In the genomic region with DNA sequence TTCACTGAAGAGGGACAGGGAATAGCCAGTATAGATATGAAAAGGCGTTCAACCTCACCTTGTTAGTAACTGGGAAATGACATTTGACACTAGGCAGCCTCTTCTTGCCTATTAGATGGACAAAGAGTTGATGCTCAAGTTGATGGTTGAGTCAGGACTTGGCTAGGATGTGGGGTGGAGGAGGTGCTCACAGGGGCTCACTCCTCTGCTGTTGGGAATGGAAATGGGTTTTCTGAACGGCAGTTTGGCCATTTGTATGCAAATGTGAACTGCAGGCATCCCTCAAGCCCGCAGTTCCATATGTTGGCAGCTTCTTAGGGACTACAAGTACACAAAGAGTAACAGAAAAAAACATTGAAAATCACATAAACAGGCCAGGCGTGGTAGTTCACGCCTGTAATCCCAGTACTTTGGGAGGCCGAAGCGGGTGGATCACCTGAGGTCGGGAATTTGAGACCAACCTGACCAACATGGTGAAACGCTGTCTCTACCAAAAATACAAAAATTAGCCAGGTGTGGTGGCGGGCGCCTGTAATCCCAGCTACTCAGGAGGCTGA, we compare ENCODE assay signal across 24 cellular contexts.
DNase-seq lines count a peak whose midpoint lies in the region; ATAC-seq, FAIRE-seq and TF ChIP-seq lines count a peak whose summit lies in the region.
"Had no signal": no experiment of that assay in that cellular context is flagged by ENCODE, and none has a peak within 500 bp of the region (broad histone marks: within the 10 kb centered on the region; RNA-seq: fewer than 3 reads in every experiment).

No MANE protein-coding gene starts in this region.

- DNase-seq in T-helper 2 cell treated with Interferon-gamma antibody and Interleukin-4, amounts not matched to agents 5 μg/mL and 100 μg/mL, for 36 hours (ENCODE audit: low spot score) = no peak
- DNase-seq in T-helper 2 cell = no peak
- no peak for DNase-seq in bronchial epithelial cell (ENCODE audit: low read depth)
- no peak for DNase-seq in natural killer cell
- DNase-seq in HEK293T (ENCODE audit: extremely low spot score) = no peak
- DNase-seq in NCI-H2196 treated with DMSO at 0.1 percent for 48 hours (lab: John Stamatoyannopoulos, UW; ENCODE audit: unreplicated experiment) = no peak
- DNase-seq: activated CD4-positive, alpha-beta T cell treated with anti-CD3 and anti-CD28 coated beads, Interleukin-2, amount 10 ng/mL, durations not matched to agents 24 days and 14 days; amygdala; BE2C; DMS153; GM23248; hypothalamus; KBM-7; left ventricle myocardium inferior; NCI-H1105; NCI-H2107; NCI-H774; PC-9; small intestine; tibial artery had no signal

- no peak for FAIRE-seq in bronchial epithelial cell (lab: Jason Lieb, UNC)
- FAIRE-seq: small intestine had no signal

- H3K4me3 ChIP-seq in HUES6 (ENCODE audit: low read depth, low read length) (peak overlapping the region; percentile 14; the same call in 1 of the 2 replicates), bronchial epithelial cell (ENCODE audit: low read depth, low read length) (peak overlapping the region; percentile 58)
- H3K4me3 ChIP-seq: GM23248, left ventricle myocardium inferior, PC-9, tibial artery had no signal

- H3K36me3 ChIP-seq in HUES6 (ENCODE audit: control insufficient read depth, insufficient read depth, low read length) = no peaks in the 10 kb centered on the region; the same call in 1 of the 2 replicates
- H3K36me3 ChIP-seq in bronchial epithelial cell (ENCODE audit: control insufficient read depth, insufficient read depth, low read length) = peaks cover 4% of the 10 kb centered on the region
- H3K36me3 ChIP-seq: BE2C, tibial artery had no signal

- POLR2A ChIA-PET in HEK293T (lab: Yijun Ruan, JAX) = no interaction called here

- H3K27me3 ChIP-seq in HUES6 (ENCODE audit: control insufficient read depth, insufficient read depth, low read length) = no peaks in the 10 kb centered on the region
- H3K27me3 ChIP-seq in bronchial epithelial cell (ENCODE audit: control insufficient read depth, insufficient read depth, low read length) = no peaks in the 10 kb centered on the region

- peak overlapping the region; percentile 86 for H3K27ac Mint-ChIP-seq in T-helper 2 cell treated with Interferon-gamma antibody and Interleukin-4, amounts not matched to agents 5 μg/mL and 100 μg/mL, for 36 hours
- H3K27ac Mint-ChIP-seq in natural killer cell = peak overlapping the region; percentile 77 to 92

- H3K4me1 ChIP-seq in HUES6 (ENCODE audit: control insufficient read depth, insufficient read depth, low read length) = peaks cover 43% of the 10 kb centered on the region
- H3K4me1 ChIP-seq: BE2C, left ventricle myocardium inferior, parathyroid adenoma, tibial artery had no signal

- CTCF ChIA-PET in HEK293T (lab: Yijun Ruan, JAX) = no interaction called here

- intact Hi-C loops in natural killer cell (cut with micrococcal nuclease) = no loop called here

- H3K4me3 Mint-ChIP-seq in T-helper 2 cell treated with Interferon-gamma antibody and Interleukin-4, amounts not matched to agents 5 μg/mL and 100 μg/mL, for 36 hours = peak overlapping the region; percentile 52
- H3K4me3 Mint-ChIP-seq in natural killer cell = peak overlapping the region; percentile 57
- H3K4me3 Mint-ChIP-seq: activated CD4-positive, alpha-beta T cell treated with anti-CD3 and anti-CD28 coated beads, Interleukin-2, amount 10 ng/mL, durations not matched to agents 24 days and 14 days had no signal

- ATAC-seq in natural killer cell (no peak), HG02642 (IDR thresholded peaks at IDR 0.05; ENCODE audit: poor library complexity, unreplicated experiment) (no peak)

- peaks cover 38% of the 10 kb centered on the region for H3K4me1 Mint-ChIP-seq in T-helper 2 cell treated with Interferon-gamma antibody and Interleukin-4, amounts not matched to agents 5 μg/mL and 100 μg/mL, for 36 hours (ENCODE audit: low read depth)
- peaks cover 55 to 57% of the 10 kb centered on the region in 2 donors for H3K4me1 Mint-ChIP-seq in natural killer cell

- peaks cover 78% of the 10 kb centered on the region for H3K36me3 Mint-ChIP-seq in T-helper 2 cell treated with Interferon-gamma antibody and Interleukin-4, amounts not matched to agents 5 μg/mL and 100 μg/mL, for 36 hours (ENCODE audit: low read depth)
- H3K36me3 Mint-ChIP-seq in natural killer cell = peaks cover 28% of the 10 kb centered on the region

- TF ChIP-seq CTCF in bronchial epithelial cell (IDR thresholded peaks at IDR 0.05; ENCODE audit: insufficient read depth, low read length, severe bottlenecking) (no peak), natural killer cell (IDR thresholded peaks at IDR 0.05) (no peak)

- H3K9me3 ChIP-seq in HUES6 (ENCODE audit: control insufficient read depth, insufficient read depth, low read depth, low read length) = peaks cover 6% of the 10 kb centered on the region
- H3K9me3 ChIP-seq: BE2C, tibial artery had no signal

- no peaks in the 10 kb centered on the region for H3K9me3 Mint-ChIP-seq in T-helper 2 cell treated with Interferon-gamma antibody and Interleukin-4, amounts not matched to agents 5 μg/mL and 100 μg/mL, for 36 hours
- peaks cover 0 to 11% of the 10 kb centered on the region in 2 donors for H3K9me3 Mint-ChIP-seq in natural killer cell

- peak overlapping the region; percentile 76; the same call in 1 of the 2 replicates for H3K27ac ChIP-seq in HUES6 (ENCODE audit: low read depth, low read length)
- H3K27ac ChIP-seq: 22Rv1, GM23248, left ventricle myocardium inferior, parathyroid adenoma, PC-9, tibial artery had no signal

- no peaks in the 10 kb centered on the region for H3K27me3 Mint-ChIP-seq in T-helper 2 cell treated with Interferon-gamma antibody and Interleukin-4, amounts not matched to agents 5 μg/mL and 100 μg/mL, for 36 hours (ENCODE audit: low read depth)
- H3K27me3 Mint-ChIP-seq in natural killer cell (ENCODE audit: low read depth in 2 of 2) = no peaks in the 10 kb centered on the region
- H3K27me3 Mint-ChIP-seq: activated CD4-positive, alpha-beta T cell treated with anti-CD3 and anti-CD28 coated beads, Interleukin-2, amount 10 ng/mL, durations not matched to agents 24 days and 14 days had no signal

- no peak overlapping the region for H3K9ac ChIP-seq in HUES6 (ENCODE audit: low read length)
- H3K9ac ChIP-seq: GM23248, parathyroid adenoma had no signal

TF ChIP-seq in HEK293T, 16 proteins besides CTCF, POLR2A, EP300 and RAD21:
- no peak for TF ChIP-seq LEF1 (IDR thresholded peaks at IDR 0.05; ENCODE audit: borderline replicate concordance)
- TF ChIP-seq ELF4 (IDR thresholded peaks at IDR 0.05) = no peak
- TF ChIP-seq TARDBP (IDR thresholded peaks at IDR 0.05) = no peak
- TF ChIP-seq NFRKB (IDR thresholded peaks at IDR 0.05) = no peak
- no peak for TF ChIP-seq FOXK2 (IDR thresholded peaks at IDR 0.05)
